In the genomic region with DNA sequence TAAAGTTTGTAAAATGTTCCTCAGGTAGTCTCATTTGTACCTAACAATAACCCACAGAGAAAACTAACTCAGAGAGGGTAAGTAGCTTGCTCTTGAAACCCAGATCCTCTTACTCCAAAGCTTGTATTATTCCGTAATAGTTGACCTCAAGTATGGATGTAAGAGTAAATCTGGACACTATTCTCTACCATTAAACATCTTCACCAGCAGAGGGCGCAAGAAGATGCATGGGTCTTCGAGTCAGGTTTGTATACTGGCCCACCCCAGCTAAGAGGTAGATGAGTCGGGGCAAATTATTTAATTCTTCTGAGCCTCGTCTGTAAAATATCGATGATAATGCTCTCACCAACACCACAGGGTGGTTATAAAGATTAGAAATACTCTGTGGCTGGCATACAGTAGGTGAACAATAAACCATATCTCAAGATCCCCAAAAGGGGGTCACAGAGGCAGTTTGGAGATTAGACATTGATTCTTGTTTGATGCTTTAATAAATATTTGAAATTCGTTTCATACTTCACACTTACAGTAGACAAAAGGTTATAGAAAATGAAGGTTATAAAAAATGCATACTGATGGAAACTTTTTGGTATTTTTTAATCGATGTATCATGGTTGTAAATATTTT, we compare ENCODE assay signal across 8 cellular contexts. TPM values are rescaled to one million over a fixed set of nuclear protein-coding genes. Genes with fewer than 3 reads are reported as not detected.
DNase-seq lines count a peak whose midpoint lies in the region; ATAC-seq and TF ChIP-seq lines count a peak whose summit lies in the region.

No MANE protein-coding gene starts in this region.

- CTCF ChIA-PET in CD4-positive, alpha-beta T cell (lab: Charles Lee) = interaction anchor here (0.6 to 2.6 kb wide), 13 partner anchors 11 to 280 kb away, joined by 3 to 8 read pairs (median 4); no protein-coding TSS in a partner anchor
- CTCF ChIA-PET in activated CD4-positive, alpha-beta memory T cell treated with anti-CD3 and anti-CD28 coated beads for 36 hours (lab: Charles Lee) = interaction anchor here (0.6 to 8.8 kb wide), 34 partner anchors 10 to 440 kb away, joined by 3 to 126 read pairs (median 4); a partner anchor contains a TSS

- H3K27me3 ChIP-seq in CD4-positive, alpha-beta T cell (ENCODE audit: control insufficient read depth, insufficient read depth, low read length) = peaks cover 26% of the 10 kb centered on the region
- no peaks in the 10 kb centered on the region for H3K27me3 ChIP-seq in tibial artery

- peak; percentile 96 for TF ChIP-seq CTCF in CD4-positive, alpha-beta T cell (IDR thresholded peaks at IDR 0.05)
- TF ChIP-seq CTCF in epithelial cell of proximal tubule (conservative IDR thresholded peaks at IDR 0.05; ENCODE audit: low read depth, low read length) = peak; percentile 83
- peak; percentile 90 for TF ChIP-seq CTCF in natural killer cell (IDR thresholded peaks at IDR 0.05)
- TF ChIP-seq CTCF in tibial artery (IDR thresholded peaks at IDR 0.05) = peak; percentile 80 to 82

- peaks cover 0 to 20% (median 9%) of the 10 kb centered on the region in 4 donors for H3K4me1 ChIP-seq in tibial artery

- ATAC-seq in CD4-positive, alpha-beta T cell (ENCODE audit: poor library complexity) = peak; percentile 46
- ATAC-seq in natural killer cell = peak; percentile 60 to 68 (median 64)
- no peak for ATAC-seq in HG03139 (IDR thresholded peaks at IDR 0.05; ENCODE audit: unreplicated experiment)

- POLR2A ChIA-PET in CD4-positive, alpha-beta T cell (lab: Charles Lee) = no interaction called here
- POLR2A ChIA-PET in activated CD4-positive, alpha-beta memory T cell treated with anti-CD3 and anti-CD28 coated beads for 36 hours (lab: Charles Lee) = interaction anchor here (0.7 kb wide), 1 partner anchor 199 kb away, joined by 3 read pairs; a partner anchor contains a TSS

- H3K4me3 ChIP-seq in epithelial cell of proximal tubule (ENCODE audit: low read depth, low read length) (no peak overlapping the region), tibial artery (no peak overlapping the region)

- H3K27ac Mint-ChIP-seq in CD4-positive, alpha-beta T cell = no peak overlapping the region
- H3K27ac Mint-ChIP-seq in activated CD4-positive, alpha-beta memory T cell treated with anti-CD3 and anti-CD28 coated beads for 36 hours = no peak overlapping the region
- no peak overlapping the region for H3K27ac Mint-ChIP-seq in natural killer cell

- H3K36me3 Mint-ChIP-seq in CD4-positive, alpha-beta T cell (ENCODE audit: low read depth) = no peaks in the 10 kb centered on the region
- H3K36me3 Mint-ChIP-seq in activated CD4-positive, alpha-beta memory T cell treated with anti-CD3 and anti-CD28 coated beads for 36 hours = peaks cover 2% of the 10 kb centered on the region
- H3K36me3 Mint-ChIP-seq in natural killer cell = no peaks in the 10 kb centered on the region

- H3K9me3 Mint-ChIP-seq in CD4-positive, alpha-beta T cell = no peaks in the 10 kb centered on the region
- no peaks in the 10 kb centered on the region for H3K9me3 Mint-ChIP-seq in activated CD4-positive, alpha-beta memory T cell treated with anti-CD3 and anti-CD28 coated beads for 36 hours
- H3K9me3 Mint-ChIP-seq in natural killer cell = no peaks in the 10 kb centered on the region

- peak overlapping the region; percentile 0 for H3K4me3 Mint-ChIP-seq in CD4-positive, alpha-beta T cell
- H3K4me3 Mint-ChIP-seq in activated CD4-positive, alpha-beta memory T cell treated with anti-CD3 and anti-CD28 coated beads for 36 hours = peak overlapping the region; percentile 8
- H3K4me3 Mint-ChIP-seq in natural killer cell = peak overlapping the region; percentile 37

- H3K9me3 ChIP-seq in CD4-positive, alpha-beta T cell (ENCODE audit: control insufficient read depth, low read length) = no peaks in the 10 kb centered on the region
- no peaks in the 10 kb centered on the region for H3K9me3 ChIP-seq in tibial artery

- no peaks in the 10 kb centered on the region for H3K36me3 ChIP-seq in tibial artery

- intact Hi-C loops in CD4-positive, alpha-beta T cell (cut with DNase I, micrococcal nuclease) = loop anchor here (1.0 to 10.0 kb wide), 13 partner anchors 57 to 680 kb away; a partner anchor contains a TSS
- intact Hi-C loops in activated CD4-positive, alpha-beta memory T cell treated with anti-CD3 and anti-CD28 coated beads for 36 hours (cut with micrococcal nuclease) = loop anchor here (1.0 to 5.0 kb wide), 6 partner anchors 200 to 370 kb away; a partner anchor contains a TSS
- intact Hi-C loops in natural killer cell (cut with micrococcal nuclease) (loop anchor here (1.0 to 5.0 kb wide), 6 partner anchors 100 to 279 kb away; no protein-coding TSS in a partner anchor), tibial artery (cut with DNase I; ENCODE audit: low total_unique reads) (loop anchor here (5.0 to 10.0 kb wide), 2 partner anchors 225 to 373 kb away; a partner anchor contains a TSS)

- no peak overlapping the region for H3K27ac ChIP-seq in CD4-positive, alpha-beta T cell (ENCODE audit: low read depth, low read length)
- no peak overlapping the region for H3K27ac ChIP-seq in tibial artery

- peaks cover 36% of the 10 kb centered on the region for H3K27me3 Mint-ChIP-seq in CD4-positive, alpha-beta T cell
- peaks cover 25% of the 10 kb centered on the region for H3K27me3 Mint-ChIP-seq in activated CD4-positive, alpha-beta memory T cell treated with anti-CD3 and anti-CD28 coated beads for 36 hours
- H3K27me3 Mint-ChIP-seq in natural killer cell (ENCODE audit: low read depth in 2 of 2) = peaks cover 21 to 23% of the 10 kb centered on the region in 2 donors

- peaks cover 18% of the 10 kb centered on the region for H3K4me1 Mint-ChIP-seq in CD4-positive, alpha-beta T cell (ENCODE audit: low read depth)
- peaks cover 14% of the 10 kb centered on the region for H3K4me1 Mint-ChIP-seq in activated CD4-positive, alpha-beta memory T cell treated with anti-CD3 and anti-CD28 coated beads for 36 hours (ENCODE audit: low read depth)
- peaks cover 12 to 15% of the 10 kb centered on the region in 2 donors for H3K4me1 Mint-ChIP-seq in natural killer cell

- DNase-seq in CD4-positive, alpha-beta T cell = peak in 9 of 10 experiments; percentile 23 to 54 (median 40)
- DNase-seq in HCEC 1CT (peak; percentile 60), NCI-H748 (lab: John Stamatoyannopoulos, UW; ENCODE audit: unreplicated experiment) (peak; percentile 85), epithelial cell of proximal tubule (ENCODE audit: low read depth) (no peak), natural killer cell (peak; percentile 32), tibial artery (peak in 1 of 2 donors; percentile 62)
- DNase-seq in activated CD4-positive, alpha-beta memory T cell treated with anti-CD3 and anti-CD28 coated beads for 36 hours = peak; percentile 55

RNA-seq across cellular contexts. Expression of a gene that starts 3.5 kb away (rescaled TPM):
- total RNA-seq in CD4-positive, alpha-beta T cell = not detected
- 1 to 10 TPM; 1.2 to 2.2 TPM for total RNA-seq in activated CD4-positive, alpha-beta memory T cell treated with anti-CD3 and anti-CD28 coated beads for 36 hours
- total RNA-seq in epithelial cell of proximal tubule = 6.1 and 19.7 TPM in 2 replicates
- total RNA-seq in natural killer cell = 1 to 10 TPM; 1.3 to 2.2 (median 1.8) TPM
